1 cellular context compared by ENCODE assay signal in the genomic region with DNA sequence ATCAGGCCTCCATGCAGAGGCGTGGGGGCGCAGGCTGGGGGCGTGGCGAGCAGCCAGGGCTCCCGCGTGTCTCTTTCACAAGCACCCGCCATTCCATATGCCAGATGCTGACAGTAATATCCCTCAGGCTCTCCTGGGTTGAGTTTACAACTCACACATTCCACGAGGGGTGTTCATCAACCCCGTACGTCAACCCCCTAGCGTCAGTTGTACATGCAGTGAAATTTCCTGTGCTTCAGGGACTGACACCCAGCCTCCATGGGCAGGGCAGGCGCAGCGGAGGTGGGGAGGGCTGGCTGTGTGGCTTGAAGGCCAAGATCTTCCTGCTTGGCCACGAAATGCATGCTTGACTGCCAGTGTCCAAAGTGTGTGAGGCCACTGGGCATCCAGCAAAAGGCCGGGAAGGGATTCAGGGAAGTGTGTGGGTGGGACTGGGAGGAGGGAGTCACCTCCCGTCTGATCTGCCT.
TF ChIP-seq lines count a peak whose summit lies in the region.

No MANE protein-coding gene starts in this region.

TF ChIP-seq in H1, 55 proteins besides CTCF, POLR2A, EP300 and RAD21:
- no peak for TF ChIP-seq RFX5 (IDR thresholded peaks at IDR 0.05; ENCODE audit: borderline replicate concordance, low read depth, low read length)
- TF ChIP-seq TAF1 (IDR thresholded peaks at IDR 0.05; ENCODE audit: low read depth, low read length), result no peak
- TF ChIP-seq USF2 (IDR thresholded peaks at IDR 0.05; ENCODE audit: low read length), result no peak
- no peak for TF ChIP-seq CREB1 (IDR thresholded peaks at IDR 0.05)
- TF ChIP-seq TAF7 (optimal IDR thresholded peaks at IDR 0.05; ENCODE audit: borderline replicate concordance, low read depth, low read length), result no peak
- TF ChIP-seq EZH2 (IDR thresholded peaks at IDR 0.05; ENCODE audit: low read depth, low read length, severe bottlenecking), result no peak
- no peak for TF ChIP-seq CHD2 (IDR thresholded peaks at IDR 0.05; ENCODE audit: low read length)
